Comparison of ENCODE assay signal across 13 cellular contexts in the genomic region with DNA sequence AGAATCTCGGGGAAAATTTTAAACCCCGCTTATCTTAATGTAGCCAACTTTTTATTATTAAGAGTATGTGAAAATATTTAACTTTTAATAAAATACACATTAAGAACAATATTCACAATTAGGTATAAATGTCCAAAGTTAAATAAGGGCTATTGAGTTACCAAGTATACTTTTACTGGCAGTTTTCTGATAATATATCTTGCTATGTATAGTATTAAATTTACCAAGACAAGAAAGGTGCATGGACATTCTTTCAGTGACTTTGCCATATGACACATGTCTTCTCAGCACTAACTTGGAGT.
DNase-seq lines count a peak whose midpoint lies in the region; ATAC-seq and TF ChIP-seq lines count a peak whose summit lies in the region.
"Had no signal": no experiment of that assay in that cellular context is flagged by ENCODE, and none has a peak within 500 bp of the region (broad histone marks: within the 10 kb centered on the region; RNA-seq: fewer than 3 reads in every experiment).

No MANE protein-coding gene starts in this region.

- peaks cover 4% of the 10 kb centered on the region for H3K4me1 ChIP-seq in left ventricle myocardium inferior
- H3K4me1 ChIP-seq in PC-9 (replicated peaks; ENCODE audit: insufficient read depth) = no peaks in the 10 kb centered on the region
- H3K4me1 ChIP-seq in tibial nerve = peaks cover 0 to 8% (median 0%) of the 10 kb centered on the region in 4 donors

- WGBS in tibial nerve, 2 donors = 8 to 16% methylated on average over 2 of the region's 2 CpGs

- H3K27me3 ChIP-seq in left ventricle myocardium inferior (ENCODE audit: low read depth) (no peaks in the 10 kb centered on the region), PC-9 (ENCODE audit: insufficient read depth, low read depth) (no peaks in the 10 kb centered on the region), tibial nerve (no peaks in the 10 kb centered on the region)
- H3K27me3 ChIP-seq: MG63 had no signal

- TF ChIP-seq POLR2A in tibial nerve (IDR thresholded peaks at IDR 0.05) = no peak

- intact Hi-C loops in left ventricle myocardium inferior (cut with micrococcal nuclease) (loop anchor here (5.0 kb wide), 1 partner anchor 215 kb away; no protein-coding TSS in a partner anchor), left ventricle myocardium superior (cut with micrococcal nuclease) (loop anchor here (2.0 kb wide), 1 partner anchor 217 kb away; no protein-coding TSS in a partner anchor), PC-9 (cut with micrococcal nuclease; ENCODE audit: unreplicated experiment) (loop anchor here (1.0 kb wide), 1 partner anchor 217 kb away; no protein-coding TSS in a partner anchor)

- H3K27ac ChIP-seq in left ventricle myocardium inferior (replicated peaks) (no peak overlapping the region), PC-9 (no peak overlapping the region), tibial nerve (no peak overlapping the region)
- H3K27ac ChIP-seq: KMS-11 had no signal

- H3F3A ChIP-seq in PC-9 (ENCODE audit: insufficient read depth, low read depth) = no peaks in the 10 kb centered on the region; the same call in 1 of the 2 replicates

- H3K36me3 ChIP-seq in left ventricle myocardium inferior (peaks cover 20% of the 10 kb centered on the region), PC-9 (ENCODE audit: low read depth) (no peaks in the 10 kb centered on the region), tibial nerve (peaks cover 0 to 25% (median 0%) of the 10 kb centered on the region in 3 donors)

- H3K9me3 Mint-ChIP-seq in glutamatergic neuron (ENCODE audit: unreplicated experiment) = no peaks in the 10 kb centered on the region
- H3K9me3 Mint-ChIP-seq: CD8-positive, alpha-beta memory T cell had no signal

- H4K20me1 ChIP-seq in PC-9 (ENCODE audit: insufficient read depth) = no peaks in the 10 kb centered on the region

- CTCF ChIA-PET in PC-9 (lab: Charles Lee) = interaction anchor here (0.6 to 1.4 kb wide), 5 partner anchors 156 to 487 kb away, joined by 3 to 7 read pairs (median 4); no protein-coding TSS in a partner anchor

- H3K79me2 ChIP-seq in PC-9 (ENCODE audit: low read depth) = no peaks in the 10 kb centered on the region

- no peaks in the 10 kb centered on the region for H3K9me3 ChIP-seq in left ventricle myocardium inferior (replicated peaks)
- H3K9me3 ChIP-seq in PC-9 (ENCODE audit: insufficient read depth, low read depth) = no peaks in the 10 kb centered on the region
- H3K9me3 ChIP-seq in tibial nerve = no peaks in the 10 kb centered on the region
- H3K9me3 ChIP-seq: MG63, SK-N-SH had no signal

- DNase-seq in left ventricle myocardium inferior = no peak
- no peak for DNase-seq in left ventricle myocardium superior
- no peak for DNase-seq in PC-9
- DNase-seq in glutamatergic neuron = no peak
- no peak for DNase-seq in tibial nerve (ENCODE audit: low spot score in 2 of 2)
- DNase-seq: MG63, NCI-H187 treated with DMSO at 0.1 percent for 48 hours had no signal

- no peaks in the 10 kb centered on the region for H3K27me3 Mint-ChIP-seq in glutamatergic neuron (ENCODE audit: unreplicated experiment)
- H3K27me3 Mint-ChIP-seq: CD8-positive, alpha-beta memory T cell had no signal

- no peak overlapping the region for H3K4me3 ChIP-seq in left ventricle myocardium inferior
- no peak overlapping the region for H3K4me3 ChIP-seq in PC-9
- no peak overlapping the region for H3K4me3 ChIP-seq in tibial nerve
- H3K4me3 ChIP-seq: MG63 had no signal

- no peaks in the 10 kb centered on the region for H3K4me1 Mint-ChIP-seq in glutamatergic neuron (ENCODE audit: low read depth, unreplicated experiment)
- H3K4me1 Mint-ChIP-seq: CD8-positive, alpha-beta memory T cell had no signal

- POLR2A ChIA-PET in PC-9 (lab: Charles Lee; ENCODE audit: unreplicated experiment) = no interaction called here

- no peak overlapping the region for H3K4me3 Mint-ChIP-seq in glutamatergic neuron (ENCODE audit: unreplicated experiment)
- H3K4me3 Mint-ChIP-seq: CD8-positive, alpha-beta memory T cell had no signal

- H3K27ac Mint-ChIP-seq in glutamatergic neuron (ENCODE audit: unreplicated experiment) = no peak overlapping the region

- H3K9me2 ChIP-seq in PC-9 (ENCODE audit: insufficient read depth) = no peaks in the 10 kb centered on the region
- H3K9me2 ChIP-seq: SK-N-SH had no signal

- ATAC-seq in left ventricle myocardium superior = no peak
- no peak for ATAC-seq in GM19467 (IDR thresholded peaks at IDR 0.05; ENCODE audit: unreplicated experiment)
- ATAC-seq in GM21367 (IDR thresholded peaks at IDR 0.05; ENCODE audit: unreplicated experiment) = no peak
- ATAC-seq in GM21515 (IDR thresholded peaks at IDR 0.05; ENCODE audit: unreplicated experiment) = no peak

- TF ChIP-seq CTCF in left ventricle myocardium inferior (IDR thresholded peaks at IDR 0.05; ENCODE audit: borderline replicate concordance) (peak; percentile 3), PC-9 (conservative IDR thresholded peaks at IDR 0.05) (peak; percentile 39; the same call in 1 of the 2 replicates), glutamatergic neuron (IDR thresholded peaks at IDR 0.05; ENCODE audit: partially characterized antibody, unreplicated experiment) (peak; percentile 28), tibial nerve (IDR thresholded peaks at IDR 0.05) (no peak)

- no peak overlapping the region for H2AFZ ChIP-seq in PC-9

- H3K36me3 Mint-ChIP-seq in glutamatergic neuron (ENCODE audit: unreplicated experiment) = no peaks in the 10 kb centered on the region

- TF ChIP-seq EP300 in tibial nerve (IDR thresholded peaks at IDR 0.05) = no peak

- no peak overlapping the region for H3K4me2 ChIP-seq in PC-9
- H3K4me2 ChIP-seq: KMS-11, SK-N-SH had no signal

- BruUV-seq in PC-9 (replicated peaks; lab: Mats Ljungman, UMichigan) = no TSS peak

Comparison
In these comparisons a context has a peak if more than half of its experiments do, and no peak if none do; other contexts are left out.
1. CTCF ChIP-seq: peak in left ventricle myocardium inferior (single experiment), PC-9 (single experiment) and glutamatergic neuron (single experiment); none in tibial nerve (0 of 5).